ENCODE assay signal across 8 cellular contexts in genomic region chr4:31375936-31376335, GRCh38.
"Had no signal": no experiment of that assay in that cellular context is flagged by ENCODE, and none has a peak within 500 bp of the region (broad histone marks: within the 10 kb centered on the region; RNA-seq: fewer than 3 reads in every experiment).

No MANE protein-coding gene starts in this region.

- DNase-seq: IMR-90, KBM-7, KG1 had no signal

- H3K27ac ChIP-seq: HL-60 had no signal

- FAIRE-seq: HepG2, HTR-8/SVneo, K562 had no signal

- H3K4me3 Mint-ChIP-seq: IgD-negative memory B cell had no signal

- H3K36me3 Mint-ChIP-seq: IgD-negative memory B cell had no signal

- H3K27ac Mint-ChIP-seq: IgD-negative memory B cell had no signal

- H3K27me3 Mint-ChIP-seq: IgD-negative memory B cell had no signal

- ATAC-seq: HepG2, K562 had no signal

- H3K4me3 ChIP-seq: K562 had no signal
